In genomic region chr12:57885207-57885606, GRCh38 we compare ENCODE assay signal across 29 cellular contexts.
"Had no signal": no experiment of that assay in that cellular context is flagged by ENCODE, and none has a peak within 500 bp of the region (broad histone marks: within the 10 kb centered on the region; RNA-seq: fewer than 3 reads in every experiment).

No MANE protein-coding gene starts in this region.

- FAIRE-seq: small intestine, urothelium cell line had no signal

- H3K27me3 ChIP-seq: neural progenitor cell, ovary, right lobe of liver, sigmoid colon, stomach, testis, thyroid gland, tibial nerve, upper lobe of left lung, vagina had no signal

- H3K4me2 ChIP-seq: neural progenitor cell had no signal

- ATAC-seq: natural killer cell; psoas muscle; right cardiac atrium; right lobe of liver; stimulated activated effector memory CD8-positive, alpha-beta T cell treated with anti-CD3 and anti-CD28 coated beads, Interleukin-12 subunit alpha, Interleukin-12 subunit beta, amount 100 ng/mL, for 72 hours; stimulated activated naive B cell treated with anti-CD40 and anti-IgM and Interleukin-4, amounts not matched to agents 10 μg/mL and 1 μg/mL and 100 μg/mL, for 72 hours had no signal

- H3K79me2 ChIP-seq: parathyroid adenoma had no signal

- H3K27me3 Mint-ChIP-seq: stimulated activated naive CD8-positive, alpha-beta T cell treated with anti-CD3 and anti-CD28 coated beads, Interleukin-15, Interleukin-2, amounts not matched to agents 100 ng/mL and 50 ng/mL, for 24 hours had no signal

- DNase-seq: natural killer cell; occipital lobe; ovary; posterior cingulate gyrus; psoas muscle; right cardiac atrium; right lobe of liver; sigmoid colon; small intestine; stimulated activated CD4-positive, alpha-beta T cell treated with anti-CD3 and anti-CD28 coated beads, Interleukin-15, amount 100 ng/mL, for 24 hours; stimulated activated CD4-positive, alpha-beta T cell treated with anti-CD3 and anti-CD28 coated beads, Interleukin-2, amount 100 ng/mL, for 24 hours; stimulated activated CD4-positive, alpha-beta T cell treated with anti-CD3 and anti-CD28 coated beads, Interleukin-2, amount 100 ng/mL, for 48 hours; stimulated activated CD4-positive, alpha-beta T cell treated with anti-CD3 and anti-CD28 coated beads, Interleukin-4, amount 100 ng/mL, for 24 hours; stimulated activated naive B cell treated with anti-CD40 and anti-IgM and Interleukin-4, amounts not matched to agents 10 μg/mL and 1 μg/mL and 100 μg/mL, for 72 hours; stimulated activated naive CD4-positive, alpha-beta T cell treated with Interleukin-2 at 50 U/mL for 16 hours; stomach; testis; thyroid gland; trophoblast cell; upper lobe of left lung had no signal

- H3K36me3 ChIP-seq: neural progenitor cell, ovary, right lobe of liver, sigmoid colon, stomach, thyroid gland, tibial nerve, upper lobe of left lung, vagina had no signal

- H3K4me3 ChIP-seq: neural progenitor cell, ovary, psoas muscle, right lobe of liver, sigmoid colon, stomach, testis, thyroid gland, tibial nerve, upper lobe of left lung, vagina had no signal

- H3K27ac ChIP-seq: neural progenitor cell, ovary, parathyroid adenoma, psoas muscle, right lobe of liver, sigmoid colon, stomach, testis, thyroid gland, tibial nerve, upper lobe of left lung, vagina had no signal

- H3K36me3 Mint-ChIP-seq: natural killer cell; neural progenitor cell; stimulated activated effector memory CD8-positive, alpha-beta T cell treated with anti-CD3 and anti-CD28 coated beads, Interleukin-12 subunit alpha, Interleukin-12 subunit beta, amount 100 ng/mL, for 72 hours had no signal

- H3K9me3 Mint-ChIP-seq: natural killer cell; stimulated activated effector memory CD8-positive, alpha-beta T cell treated with anti-CD3 and anti-CD28 coated beads, Interleukin-12 subunit alpha, Interleukin-12 subunit beta, amount 100 ng/mL, for 72 hours had no signal

- H3K4me1 Mint-ChIP-seq: natural killer cell had no signal

- H3K27ac Mint-ChIP-seq: natural killer cell; neural progenitor cell; progenitor cell of endocrine pancreas; stimulated activated effector memory CD8-positive, alpha-beta T cell treated with anti-CD3 and anti-CD28 coated beads, Interleukin-12 subunit alpha, Interleukin-12 subunit beta, amount 100 ng/mL, for 72 hours; stimulated activated naive B cell treated with anti-CD40 and anti-IgM and Interleukin-4, amounts not matched to agents 10 μg/mL and 1 μg/mL and 100 μg/mL, for 72 hours; stimulated activated naive CD8-positive, alpha-beta T cell treated with anti-CD3 and anti-CD28 coated beads, Interleukin-15, Interleukin-2, amounts not matched to agents 100 ng/mL and 50 ng/mL, for 24 hours had no signal

- H3K4me1 ChIP-seq: right lobe of liver had no signal

- H3K9ac ChIP-seq: neural progenitor cell, parathyroid adenoma had no signal

- H2AFZ ChIP-seq: neural progenitor cell, parathyroid adenoma had no signal

- H3K9me3 ChIP-seq: ovary, psoas muscle, right lobe of liver, sigmoid colon, testis, thyroid gland, tibial nerve, vagina had no signal

- H3K4me3 Mint-ChIP-seq: natural killer cell; nephron; neural progenitor cell; stimulated activated effector memory CD8-positive, alpha-beta T cell treated with anti-CD3 and anti-CD28 coated beads, Interleukin-12 subunit alpha, Interleukin-12 subunit beta, amount 100 ng/mL, for 72 hours; stimulated activated naive B cell treated with anti-CD40 and anti-IgM and Interleukin-4, amounts not matched to agents 10 μg/mL and 1 μg/mL and 100 μg/mL, for 72 hours; stimulated activated naive CD8-positive, alpha-beta T cell treated with anti-CD3 and anti-CD28 coated beads, Interleukin-15, Interleukin-2, amounts not matched to agents 100 ng/mL and 50 ng/mL, for 24 hours had no signal
